Comparison of ENCODE assay signal across 8 cellular contexts in genomic region chr10:125159932-125160855, GRCh38. TPM values are rescaled to one million over a fixed set of nuclear protein-coding genes. Genes with fewer than 3 reads are reported as not detected.
DNase-seq lines count a peak whose midpoint lies in the region; TF ChIP-seq lines count a peak whose summit lies in the region.

CTBP2 (minus strand) TSS chr10:125160563.

- H3K9ac ChIP-seq in smooth muscle cell (ENCODE audit: low read depth) = peak within 1 kb of the TSS; percentile 77

- DNase-seq in activated gamma-delta T cell (lab: John Stamatoyannopoulos, UW) = peak; percentile 13
- DNase-seq in activated gamma-delta T cell treated with Interleukin-2 at 50 U/mL for 16 hours = no peak
- DNase-seq in OCI-LY7 (ENCODE audit: low spot score) = no peak
- peak; percentile 57 for DNase-seq in choroid plexus epithelial cell (ENCODE audit: low read depth)
- no peak for DNase-seq in kidney epithelial cell (ENCODE audit: low read depth)
- DNase-seq in smooth muscle cell (lab: John Stamatoyannopoulos, UW; ENCODE audit: unreplicated experiment) = peak; percentile 62
- no peak for DNase-seq in effector CD8-positive, alpha-beta T cell (lab: John Stamatoyannopoulos, UW)
- DNase-seq in DMS153 treated with DMSO at 0.1 percent for 48 hours (lab: John Stamatoyannopoulos, UW; ENCODE audit: unreplicated experiment) = no peak

- CTCF ChIA-PET in OCI-LY7 (lab: Charles Lee; ENCODE audit: unreplicated experiment) = no interaction called here

- H3K9me3 ChIP-seq in OCI-LY7 (ENCODE audit: low read length) (no peaks in the 10 kb centered on the region), smooth muscle cell (replicated peaks; ENCODE audit: low read depth) (no peaks in the 10 kb centered on the region)

- H3K4me2 ChIP-seq in OCI-LY7 (ENCODE audit: low read length) (peak within 1 kb of the TSS; percentile 34; the same call in 1 of the 2 replicates), smooth muscle cell (peak within 1 kb of the TSS; percentile 99)

- H3K27ac ChIP-seq in OCI-LY7 (ENCODE audit: low read depth, low read length, poor library complexity, severe bottlenecking) (no peak within 1 kb of the TSS), smooth muscle cell (ENCODE audit: low read depth) (peak within 1 kb of the TSS; percentile 71)

- no peaks in the 10 kb centered on the region for H3K27me3 ChIP-seq in kidney epithelial cell (ENCODE audit: control insufficient read depth, insufficient read depth, low read length)
- H3K27me3 ChIP-seq in smooth muscle cell (ENCODE audit: low read depth) = no peaks in the 10 kb centered on the region

- intact Hi-C loops in OCI-LY7 (cut with micrococcal nuclease; ENCODE audit: unreplicated experiment) = loop anchor here (10.0 kb wide), 1 partner anchor 115 kb away; no protein-coding TSS in a partner anchor

- H3K79me2 ChIP-seq in OCI-LY7 (ENCODE audit: insufficient read depth, low read depth, low read length) (no peaks in the 10 kb centered on the region), smooth muscle cell (ENCODE audit: low read depth) (peaks cover 36% of the 10 kb centered on the region)

- H2AFZ ChIP-seq in OCI-LY7 (ENCODE audit: low read length) = no peak within 1 kb of the TSS
- H2AFZ ChIP-seq in smooth muscle cell (ENCODE audit: low read depth) = peak within 1 kb of the TSS; percentile 86

- BruUV-seq in OCI-LY7 (replicated peaks; lab: Mats Ljungman, UMichigan) = no TSS peak

- no peaks in the 10 kb centered on the region for H3K9me2 ChIP-seq in OCI-LY7 (ENCODE audit: insufficient read depth, low read length)

- H3K36me3 ChIP-seq in OCI-LY7 (ENCODE audit: insufficient read depth, low read length) (no peaks in the 10 kb centered on the region), kidney epithelial cell (ENCODE audit: control insufficient read depth, insufficient read depth, low read length) (no peaks in the 10 kb centered on the region), smooth muscle cell (ENCODE audit: low read depth) (no peaks in the 10 kb centered on the region)

- no peak within 1 kb of the TSS for H3K4me3 ChIP-seq in OCI-LY7 (ENCODE audit: low read depth, low read length, poor library complexity, severe bottlenecking)
- H3K4me3 ChIP-seq in choroid plexus epithelial cell (ENCODE audit: low read depth, low read length) = peak within 1 kb of the TSS; percentile 74
- H3K4me3 ChIP-seq in kidney epithelial cell (ENCODE audit: low read depth, low read length) = peak within 1 kb of the TSS; percentile 82
- peak within 1 kb of the TSS; percentile 93 for H3K4me3 ChIP-seq in smooth muscle cell

- POLR2A ChIA-PET in OCI-LY7 (lab: Charles Lee) = interaction anchor here (0.6 kb wide), 1 partner anchor 1009 kb away, joined by 4 read pairs; no protein-coding TSS in a partner anchor

- H4K20me1 ChIP-seq in OCI-LY7 (ENCODE audit: insufficient read depth, low read length) = no peaks in the 10 kb centered on the region; the same call in 1 of the 2 replicates
- H4K20me1 ChIP-seq in smooth muscle cell (ENCODE audit: low read depth) = peaks cover 28% of the 10 kb centered on the region

- peaks cover 5% of the 10 kb centered on the region for H3F3A ChIP-seq in smooth muscle cell (ENCODE audit: low read depth)

- under 1% methylated on average over 46 of the region's 103 CpGs for WGBS in smooth muscle cell (ENCODE audit: low lambda C conversion rate)

- TF ChIP-seq CTCF in OCI-LY7 (conservative IDR thresholded peaks at IDR 0.05; ENCODE audit: low read length) (no peak), choroid plexus epithelial cell (conservative IDR thresholded peaks at IDR 0.05; ENCODE audit: low read depth, low read length) (no peak), kidney epithelial cell (IDR thresholded peaks at IDR 0.05; ENCODE audit: insufficient read depth, low read length, poor library complexity, severe bottlenecking) (no peak), smooth muscle cell (IDR thresholded peaks at IDR 0.05; ENCODE audit: borderline replicate concordance, insufficient read depth, poor library complexity, severe bottlenecking) (no peak)

- H3K4me1 ChIP-seq in OCI-LY7 (ENCODE audit: insufficient read depth, low read length, poor library complexity, severe bottlenecking) (no peaks in the 10 kb centered on the region), smooth muscle cell (ENCODE audit: low read depth) (peaks cover 43% of the 10 kb centered on the region)

RNA-seq across cellular contexts. Expression of gene CTBP2, which starts in this region (rescaled TPM):
- total RNA-seq in OCI-LY7 (2014; rRNA removed; shearing (Covaris generic)) = not detected in 2 replicates
- total RNA-seq in OCI-LY7 (2022) (not detected in 2 replicates), kidney epithelial cell (124 and 136 TPM in 2 replicates), smooth muscle cell (38.6 and 49.9 TPM in 2 replicates)
- polyA plus RNA-seq in smooth muscle cell = 69.5 and 79.8 TPM in 2 replicates

Comparison
In these comparisons a context has a peak if more than half of its experiments do, and no peak if none do; other contexts are left out.
1. RNA of gene CTBP2 (total RNA-seq): 124 to 136 TPM in kidney epithelial cell and 38.6 to 49.9 TPM in smooth muscle cell; not detected in OCI-LY7; every median in the first group is over 10 times any median in the second.
2. DNase-seq: peak in activated gamma-delta T cell (single experiment), choroid plexus epithelial cell (single experiment) and smooth muscle cell (single experiment); none in activated gamma-delta T cell treated with Interleukin-2 at 50 U/mL for 16 hours (single experiment), OCI-LY7 (single experiment), kidney epithelial cell (single experiment), effector CD8-positive, alpha-beta T cell (single experiment) and DMS153 treated with DMSO at 0.1 percent for 48 hours (single experiment).